Comparison of ENCODE assay signal across 16 cellular contexts in the genomic region with DNA sequence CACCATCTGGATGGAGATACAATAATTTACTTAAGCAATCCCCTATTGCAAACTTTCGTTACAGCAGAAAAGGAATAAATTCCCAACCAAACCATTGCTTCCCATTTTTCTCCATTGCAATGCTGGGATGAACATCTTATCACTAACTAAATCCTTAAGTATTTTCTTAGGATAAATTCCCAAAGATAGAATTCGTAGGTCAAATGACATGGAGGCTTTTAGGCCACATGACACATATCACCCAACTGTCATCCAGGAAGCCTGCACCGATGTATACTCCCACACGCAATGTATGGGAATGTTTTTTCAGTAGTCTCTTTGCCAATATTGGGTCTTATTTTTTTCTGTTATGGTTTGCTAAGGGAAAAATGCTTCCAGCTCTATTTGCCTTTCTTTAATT. TPM values are rescaled to one million over a fixed set of nuclear protein-coding genes. Genes with fewer than 3 reads are reported as not detected.
A peak's percentile ranks its signal among the peaks of the same experiment; 100 is the strongest.
DNase-seq lines count a peak whose midpoint lies in the region; ATAC-seq, FAIRE-seq and TF ChIP-seq lines count a peak whose summit lies in the region.
"Had no signal": no experiment of that assay in that cellular context is flagged by ENCODE, and none has a peak within 500 bp of the region (broad histone marks: within the 10 kb centered on the region; RNA-seq: fewer than 3 reads in every experiment).

No MANE protein-coding gene starts in this region.

- H3K27ac Mint-ChIP-seq in central memory CD8-positive, alpha-beta T cell (ENCODE audit: low read depth): peak overlapping the region; percentile 39
- H3K27ac Mint-ChIP-seq in naive thymus-derived CD8-positive, alpha-beta T cell: peak overlapping the region in 1 of 10 donors; percentile 14
- H3K27ac Mint-ChIP-seq: activated CD4-positive, alpha-beta T cell treated with anti-CD3 and anti-CD28 coated beads for 36 hours had no signal

- H3K27me3 ChIP-seq in HepG2 (ENCODE audit: control insufficient read depth in 1 of 2, insufficient read depth in 2 of 2, low read length in 2 of 2): no peaks in the 10 kb centered on the region; a peak in 1 of 5 replicates
- no peaks in the 10 kb centered on the region for H3K27me3 ChIP-seq in right lobe of liver
- no peaks in the 10 kb centered on the region for H3K27me3 ChIP-seq in thyroid gland
- H3K27me3 ChIP-seq: tibial nerve had no signal

- H3K4me3 ChIP-seq in HepG2 (replicated peaks in 1 of 3; ENCODE audit: insufficient read depth in 1 of 3, low read depth in 2 of 3, low read length in 3 of 3): no peak overlapping the region
- H3K4me3 ChIP-seq in right lobe of liver: no peak overlapping the region
- H3K4me3 ChIP-seq in thyroid gland (replicated peaks in 1 of 3): no peak overlapping the region
- H3K4me3 ChIP-seq: tibial nerve had no signal

- peaks cover 10% of the 10 kb centered on the region for H4K20me1 ChIP-seq in HepG2 (ENCODE audit: insufficient read depth, low read length)

- H3K36me3 Mint-ChIP-seq in central memory CD8-positive, alpha-beta T cell (ENCODE audit: insufficient read depth): peaks cover 13% of the 10 kb centered on the region
- H3K36me3 Mint-ChIP-seq in naive thymus-derived CD8-positive, alpha-beta T cell: no peaks in the 10 kb centered on the region

- H2AFZ ChIP-seq in HepG2 (ENCODE audit: low read length): no peak overlapping the region

- CTCF ChIA-PET in HepG2 (lab: Yijun Ruan, JAX; ENCODE audit: low intra/inter-chr PET ratio, low total read pairs): no interaction called here

- H3K4me2 ChIP-seq in HepG2 (ENCODE audit: low read depth, low read length): no peak overlapping the region

- 88% methylated on average over 4 of the region's 4 CpGs for WGBS in HepG2 (ENCODE audit: low lambda C conversion rate)
- WGBS in right lobe of liver (ENCODE audit: insufficient coverage, low coverage, low lambda C conversion rate, missing lambda C conversion rate): 78% methylated on average over 4 of the region's 4 CpGs
- WGBS in thyroid gland, 2 donors: 76 to 85% methylated on average over 4 of the region's 4 CpGs

- no TSS peak for BruUV-seq in HepG2 (replicated peaks; lab: Mats Ljungman, UMichigan)

- FAIRE-seq in HepG2 (lab: Jason Lieb, UNC): no peak

- no peak for DNase-seq in HepG2 (ENCODE audit: low spot score)
- no peak for DNase-seq in right lobe of liver
- DNase-seq in central memory CD8-positive, alpha-beta T cell (ENCODE audit: low spot score in 2 of 2): no peak
- no peak for DNase-seq in naive thymus-derived CD8-positive, alpha-beta T cell
- no peak for DNase-seq in posterior cingulate gyrus
- DNase-seq in thyroid gland: no peak
- DNase-seq in UCSD-AML1 (lab: John Stamatoyannopoulos, UW; ENCODE audit: unreplicated experiment): no peak
- DNase-seq in OCI-M1 (lab: John Stamatoyannopoulos, UW): no peak
- DNase-seq: activated CD4-positive, alpha-beta T cell treated with anti-CD3 and anti-CD28 coated beads for 36 hours; activated T-cell treated with anti-CD3 and anti-CD28 coated beads, Interleukin-2, amount 50 U/mL, for 1 hour; erythroblast; heart right ventricle; NCI-H2029 treated with DMSO at 0.1 percent for 48 hours; stimulated activated CD4-positive, alpha-beta T cell treated with anti-CD3 and anti-CD28 coated beads, Interleukin-2, amount 100 ng/mL, for 24 hours had no signal

- peaks cover 31% of the 10 kb centered on the region for H3K4me1 ChIP-seq in HepG2 (ENCODE audit: insufficient read depth, low read length)
- peaks cover 0 to 16% (median 7%) of the 10 kb centered on the region in 4 donors for H3K4me1 ChIP-seq in right lobe of liver
- H3K4me1 ChIP-seq in thyroid gland: peaks cover 26 to 35% of the 10 kb centered on the region in 2 donors

- H3K27me3 Mint-ChIP-seq in central memory CD8-positive, alpha-beta T cell: peaks cover 7% of the 10 kb centered on the region
- peaks cover 3 to 33% (median 19%) of the 10 kb centered on the region in 5 donors for H3K27me3 Mint-ChIP-seq in naive thymus-derived CD8-positive, alpha-beta T cell

- H3K9me3 ChIP-seq in HepG2 (ENCODE audit: low read length) (no peaks in the 10 kb centered on the region), right lobe of liver (no peaks in the 10 kb centered on the region), thyroid gland (no peaks in the 10 kb centered on the region)
- H3K9me3 ChIP-seq: heart right ventricle, tibial nerve had no signal

- ATAC-seq in HepG2 (no peak), right lobe of liver (no peak)
- no peak for ATAC-seq in central memory CD8-positive, alpha-beta T cell (replicated peaks; ENCODE audit: extremely low read depth, poor library complexity, severe bottlenecking)
- ATAC-seq in naive thymus-derived CD8-positive, alpha-beta T cell: no peak
- ATAC-seq: activated CD4-positive, alpha-beta T cell treated with anti-CD3 and anti-CD28 coated beads for 36 hours; heart right ventricle had no signal

- TF ChIP-seq CTCF in HepG2 (CRISPR knock-in tag; IDR thresholded peaks at IDR 0.05) (no peak), right lobe of liver (IDR thresholded peaks at IDR 0.05) (no peak), thyroid gland (IDR thresholded peaks at IDR 0.05) (no peak)

- no peak for TF ChIP-seq RAD21 in HepG2 (CRISPR knock-in tag; IDR thresholded peaks at IDR 0.05)

- POLR2A ChIA-PET in HepG2 (lab: Yijun Ruan, JAX): no interaction called here
- POLR2A ChIA-PET in naive thymus-derived CD8-positive, alpha-beta T cell (lab: Charles Lee): interaction anchor here (0.6 to 2.5 kb wide), 2 partner anchors 20 to 28 kb away, joined by 3 to 11 read pairs; no protein-coding TSS in a partner anchor

- H3K79me2 ChIP-seq in HepG2 (ENCODE audit: insufficient read depth, low read length): peaks cover 9% of the 10 kb centered on the region

- H3K9ac ChIP-seq in HepG2 (ENCODE audit: insufficient read depth, low read depth, low read length): no peak overlapping the region

- no peaks in the 10 kb centered on the region for H3K9me3 Mint-ChIP-seq in central memory CD8-positive, alpha-beta T cell
- H3K9me3 Mint-ChIP-seq in naive thymus-derived CD8-positive, alpha-beta T cell: no peaks in the 10 kb centered on the region

- intact Hi-C loops in HepG2 (cut with micrococcal nuclease; ENCODE audit: unreplicated experiment) (loop anchor here (10.0 kb wide), 1 partner anchor 153 kb away; no protein-coding TSS in a partner anchor), right lobe of liver (cut with DNase I) (no loop called here), posterior cingulate gyrus (cut with DNase I) (loop anchor here (10.0 kb wide), 2 partner anchors 137 to 323 kb away; partner anchors contain the start of gene DPH1), thyroid gland (cut with DNase I) (loop anchor here (5.0 to 10.0 kb wide), 2 partner anchors 40 to 137 kb away; no protein-coding TSS in a partner anchor)

- no peak overlapping the region for H3K27ac ChIP-seq in HepG2 (ENCODE audit: extremely low read length, insufficient read depth, low read length)
- H3K27ac ChIP-seq in right lobe of liver: no peak overlapping the region
- H3K27ac ChIP-seq in thyroid gland: no peak overlapping the region

- in situ Hi-C loops in HepG2 (cut with HindIII; ENCODE audit: extremely low pct_ligation_motif_present, low pct_unique_long_range_greater_than_20kb): loop anchor here (25.0 kb wide), 1 partner anchor 325 kb away; the partner anchor contains the start of genes DPH1, OVCA2 and RTN4RL1

- H3K4me1 Mint-ChIP-seq in central memory CD8-positive, alpha-beta T cell: peaks cover 31% of the 10 kb centered on the region
- H3K4me1 Mint-ChIP-seq in naive thymus-derived CD8-positive, alpha-beta T cell: peaks cover 10 to 36% (median 30%) of the 10 kb centered on the region in 4 donors

- peak overlapping the region; percentile 66 for H3K4me3 Mint-ChIP-seq in central memory CD8-positive, alpha-beta T cell
- peak overlapping the region in 6 of 10 donors; percentile 3 to 75 (median 39) for H3K4me3 Mint-ChIP-seq in naive thymus-derived CD8-positive, alpha-beta T cell
- H3K4me3 Mint-ChIP-seq: activated CD4-positive, alpha-beta T cell treated with anti-CD3 and anti-CD28 coated beads for 36 hours had no signal

- no peak for TF ChIP-seq EP300 in HepG2 (IDR thresholded peaks at IDR 0.05; ENCODE audit: low read depth in 2 of 2, low read length in 2 of 2)
- TF ChIP-seq EP300 in HepG2 (CRISPR knock-in tag; IDR thresholded peaks at IDR 0.05; ENCODE audit: borderline replicate concordance): no peak

- H3K36me3 ChIP-seq in HepG2 (replicated peaks in 1 of 2; ENCODE audit: control insufficient read depth in 1 of 2, insufficient read depth in 2 of 2, low read length in 2 of 2) (peaks cover 6 to 19% of the 10 kb centered on the region in 2 experiments), right lobe of liver (peaks cover 0 to 28% (median 14%) of the 10 kb centered on the region in 4 donors), thyroid gland (peaks cover 19 to 24% of the 10 kb centered on the region in 2 donors)

- TF ChIP-seq POLR2A in HepG2 (IDR thresholded peaks at IDR 0.05; ENCODE audit: insufficient read depth in 1 of 2, low read depth in 2 of 2, low read length in 2 of 2) (no peak), right lobe of liver (IDR thresholded peaks at IDR 0.05) (no peak), thyroid gland (IDR thresholded peaks at IDR 0.05) (no peak)

RNA-seq across cellular contexts. Expression of gene TLCD2, which starts 1.6 kb away (rescaled TPM):
- total RNA-seq in HepG2 (2016; rRNA removed; fragmentation: Illumina TruSeq; extraction: Trizol) (0.84 and 1.1 TPM in 2 replicates), right lobe of liver (10 to 100 TPM in 1 of 6 experiments, 1 to 10 TPM in 5; 2.5 to 17.7 (median 3.7) TPM), thyroid gland (1 to 10 TPM; 1.7 to 5.6 (median 3.7) TPM)
- 0.26 and 0.40 TPM in 2 replicates for total RNA-seq in HepG2 (2016; cell fraction: cytosol; rRNA removed; fragmentation: Illumina TruSeq; extraction: Trizol; ENCODE audit: low read depth)
- 0.92 and 1.3 TPM in 2 replicates for total RNA-seq in HepG2 (2016; cell fraction: insoluble cytoplasmic fraction; rRNA removed; fragmentation: Illumina TruSeq; extraction: Trizol)
- 0.86 and 1.1 TPM in 2 replicates for total RNA-seq in HepG2 (2016; cell fraction: membrane; rRNA removed; fragmentation: Illumina TruSeq; extraction: Trizol)
- 0.84 and 0.94 TPM in 2 replicates for total RNA-seq in HepG2 (2016; cell fraction: nucleus; rRNA removed; fragmentation: Illumina TruSeq; extraction: Trizol)
- polyA plus RNA-seq in HepG2 (2011; rRNA removed): 0.90 and 1.2 TPM in 2 replicates
- 0.56 and 0.73 TPM in 2 replicates for polyA plus RNA-seq in HepG2 (2011; cell fraction: cytosol; rRNA removed)
- 0.92 and 1.4 TPM in 2 replicates for polyA plus RNA-seq in HepG2 (2011; cell fraction: nucleus; rRNA removed)
- 0.78 and 1.3 TPM in 2 replicates for polyA plus RNA-seq in HepG2 (2012)
- 0.23 and 0.25 TPM in 2 replicates for polyA plus RNA-seq in HepG2 (2016; cell fraction: cytosol; fragmentation: Illumina TruSeq; extraction: Trizol; ENCODE audit: low read depth)
- 0.71 and 0.74 TPM in 2 replicates for polyA plus RNA-seq in HepG2 (2016; cell fraction: insoluble cytoplasmic fraction; fragmentation: Illumina TruSeq; extraction: Trizol; ENCODE audit: low read depth)
- 0.47 and 0.49 TPM in 2 replicates for polyA plus RNA-seq in HepG2 (2016; cell fraction: membrane; fragmentation: Illumina TruSeq; extraction: Trizol; ENCODE audit: low read depth)
- 1.4 and 1.5 TPM in 2 replicates for polyA plus RNA-seq in HepG2 (2016; cell fraction: nucleus; fragmentation: Illumina TruSeq; extraction: Trizol; ENCODE audit: insufficient read depth, low read depth)
- polyA minus RNA-seq in HepG2 (2011; rRNA and poly(A)+ RNA removed; ENCODE audit: low replicate concordance): 1.6 and 2.6 TPM in 2 replicates
- 0.53 and 1.3 TPM in 2 replicates for polyA minus RNA-seq in HepG2 (2011; cell fraction: cytosol; rRNA and poly(A)+ RNA removed)
- polyA minus RNA-seq in HepG2 (2011; cell fraction: nucleus; rRNA and poly(A)+ RNA removed): 1.3 and 1.6 TPM in 2 replicates
- total RNA-seq in naive thymus-derived CD8-positive, alpha-beta T cell: not detected
- not detected for polyA plus RNA-seq in naive thymus-derived CD8-positive, alpha-beta T cell

RNA-seq across cellular contexts. Expression of gene WDR81, which starts 12.7 kb away (rescaled TPM):
- 12.5 and 16.7 TPM in 2 replicates for total RNA-seq in HepG2 (2016; rRNA removed; fragmentation: Illumina TruSeq; extraction: Trizol)
- 3.6 and 3.9 TPM in 2 replicates for total RNA-seq in HepG2 (2016; cell fraction: cytosol; rRNA removed; fragmentation: Illumina TruSeq; extraction: Trizol; ENCODE audit: low read depth)
- 9.9 and 18.3 TPM in 2 replicates for total RNA-seq in HepG2 (2016; cell fraction: insoluble cytoplasmic fraction; rRNA removed; fragmentation: Illumina TruSeq; extraction: Trizol)
- total RNA-seq in HepG2 (2016; cell fraction: membrane; rRNA removed; fragmentation: Illumina TruSeq; extraction: Trizol): 5.3 and 6.1 TPM in 2 replicates
- 16.0 and 19.6 TPM in 2 replicates for total RNA-seq in HepG2 (2016; cell fraction: nucleus; rRNA removed; fragmentation: Illumina TruSeq; extraction: Trizol)
- 9.1 and 15.1 TPM in 2 replicates for polyA plus RNA-seq in HepG2 (2011; rRNA removed)
- polyA plus RNA-seq in HepG2 (2011; cell fraction: cytosol; rRNA removed): 6.4 and 10.5 TPM in 2 replicates
- 60.8 and 75.3 TPM in 2 replicates for polyA plus RNA-seq in HepG2 (2011; cell fraction: nucleus; rRNA removed)
- polyA plus RNA-seq in HepG2 (2012): 8.5 and 12.5 TPM in 2 replicates
- 1.8 and 2.2 TPM in 2 replicates for polyA plus RNA-seq in HepG2 (2016; cell fraction: cytosol; fragmentation: Illumina TruSeq; extraction: Trizol; ENCODE audit: low read depth)
- polyA plus RNA-seq in HepG2 (2016; cell fraction: insoluble cytoplasmic fraction; fragmentation: Illumina TruSeq; extraction: Trizol; ENCODE audit: low read depth): 10.4 and 13.7 TPM in 2 replicates
- polyA plus RNA-seq in HepG2 (2016; cell fraction: membrane; fragmentation: Illumina TruSeq; extraction: Trizol; ENCODE audit: low read depth): 3.1 and 3.3 TPM in 2 replicates
- polyA plus RNA-seq in HepG2 (2016; cell fraction: nucleus; fragmentation: Illumina TruSeq; extraction: Trizol; ENCODE audit: insufficient read depth, low read depth): 42.6 and 43.3 TPM in 2 replicates
- 15.7 and 46.8 TPM in 2 replicates for polyA minus RNA-seq in HepG2 (2011; rRNA and poly(A)+ RNA removed; ENCODE audit: low replicate concordance)
- polyA minus RNA-seq in HepG2 (2011; cell fraction: cytosol; rRNA and poly(A)+ RNA removed): 13.4 and 15.0 TPM in 2 replicates
- 18.0 and 22.3 TPM in 2 replicates for polyA minus RNA-seq in HepG2 (2011; cell fraction: nucleus; rRNA and poly(A)+ RNA removed)
- 10 to 100 TPM; 23.0 to 27.2 (median 23.9) TPM for total RNA-seq in right lobe of liver
- 10 to 100 TPM; 48.2 to 50.7 TPM for total RNA-seq in naive thymus-derived CD8-positive, alpha-beta T cell
- polyA plus RNA-seq in naive thymus-derived CD8-positive, alpha-beta T cell: 10 to 100 TPM in 1 of 3 donors, 1 to 10 TPM in 2; 6.8 to 20.6 (median 9.2) TPM
- 10 to 100 TPM; 25.6 to 31.0 (median 30.3) TPM for total RNA-seq in thyroid gland

RNA-seq across cellular contexts. Expression of gene PRPF8, which starts 27.1 kb away (rescaled TPM):
- total RNA-seq in HepG2 (2016; rRNA removed; fragmentation: Illumina TruSeq; extraction: Trizol) (112 and 318 TPM in 2 replicates), right lobe of liver (100 to 1,000 TPM in 3 of 6 experiments, 10 to 100 TPM in 3; 79.3 to 116 (median 102) TPM), thyroid gland (100 to 1,000 TPM; 181 to 256 (median 242) TPM)
- 27.9 and 29.6 TPM in 2 replicates for total RNA-seq in HepG2 (2016; cell fraction: cytosol; rRNA removed; fragmentation: Illumina TruSeq; extraction: Trizol; ENCODE audit: low read depth)
- 104 and 284 TPM in 2 replicates for total RNA-seq in HepG2 (2016; cell fraction: insoluble cytoplasmic fraction; rRNA removed; fragmentation: Illumina TruSeq; extraction: Trizol)
- total RNA-seq in HepG2 (2016; cell fraction: membrane; rRNA removed; fragmentation: Illumina TruSeq; extraction: Trizol): 59.5 and 61.6 TPM in 2 replicates
- 124 and 135 TPM in 2 replicates for total RNA-seq in HepG2 (2016; cell fraction: nucleus; rRNA removed; fragmentation: Illumina TruSeq; extraction: Trizol)
- 179 and 195 TPM in 2 replicates for polyA plus RNA-seq in HepG2 (2011; rRNA removed)
- polyA plus RNA-seq in HepG2 (2011; cell fraction: cytosol; rRNA removed): 79.1 and 90.7 TPM in 2 replicates
- 265 and 296 TPM in 2 replicates for polyA plus RNA-seq in HepG2 (2011; cell fraction: nucleus; rRNA removed)
- polyA plus RNA-seq in HepG2 (2012): 129 and 145 TPM in 2 replicates
- polyA plus RNA-seq in HepG2 (2016; cell fraction: cytosol; fragmentation: Illumina TruSeq; extraction: Trizol; ENCODE audit: low read depth): 15.0 and 17.7 TPM in 2 replicates
- polyA plus RNA-seq in HepG2 (2016; cell fraction: insoluble cytoplasmic fraction; fragmentation: Illumina TruSeq; extraction: Trizol; ENCODE audit: low read depth): 300 and 377 TPM in 2 replicates
- polyA plus RNA-seq in HepG2 (2016; cell fraction: membrane; fragmentation: Illumina TruSeq; extraction: Trizol; ENCODE audit: low read depth): 37.4 and 39.7 TPM in 2 replicates
- 245 and 257 TPM in 2 replicates for polyA plus RNA-seq in HepG2 (2016; cell fraction: nucleus; fragmentation: Illumina TruSeq; extraction: Trizol; ENCODE audit: insufficient read depth, low read depth)
- polyA minus RNA-seq in HepG2 (2011; rRNA and poly(A)+ RNA removed; ENCODE audit: low replicate concordance): 401 and 410 TPM in 2 replicates
- polyA minus RNA-seq in HepG2 (2011; cell fraction: cytosol; rRNA and poly(A)+ RNA removed): 275 and 377 TPM in 2 replicates
- 189 and 229 TPM in 2 replicates for polyA minus RNA-seq in HepG2 (2011; cell fraction: nucleus; rRNA and poly(A)+ RNA removed)
- total RNA-seq in naive thymus-derived CD8-positive, alpha-beta T cell: 100 to 1,000 TPM; 523 to 532 TPM
- 100 to 1,000 TPM; 133 to 227 (median 176) TPM for polyA plus RNA-seq in naive thymus-derived CD8-positive, alpha-beta T cell

RNA-seq across cellular contexts. Expression of gene SERPINF2, which starts 30.9 kb away (rescaled TPM):
- 123 and 309 TPM in 2 replicates for total RNA-seq in HepG2 (2016; rRNA removed; fragmentation: Illumina TruSeq; extraction: Trizol)
- 43.1 and 45.3 TPM in 2 replicates for total RNA-seq in HepG2 (2016; cell fraction: cytosol; rRNA removed; fragmentation: Illumina TruSeq; extraction: Trizol; ENCODE audit: low read depth)
- total RNA-seq in HepG2 (2016; cell fraction: insoluble cytoplasmic fraction; rRNA removed; fragmentation: Illumina TruSeq; extraction: Trizol): 113 and 316 TPM in 2 replicates
- 90.4 and 105 TPM in 2 replicates for total RNA-seq in HepG2 (2016; cell fraction: membrane; rRNA removed; fragmentation: Illumina TruSeq; extraction: Trizol)
- 243 and 286 TPM in 2 replicates for total RNA-seq in HepG2 (2016; cell fraction: nucleus; rRNA removed; fragmentation: Illumina TruSeq; extraction: Trizol)
- 548 and 871 TPM in 2 replicates for polyA plus RNA-seq in HepG2 (2011; rRNA removed)
- 573 and 676 TPM in 2 replicates for polyA plus RNA-seq in HepG2 (2011; cell fraction: cytosol; rRNA removed)
- 1,260 and 1,369 TPM in 2 replicates for polyA plus RNA-seq in HepG2 (2011; cell fraction: nucleus; rRNA removed)
- 401 and 511 TPM in 2 replicates for polyA plus RNA-seq in HepG2 (2012)
- 58.6 and 61.9 TPM in 2 replicates for polyA plus RNA-seq in HepG2 (2016; cell fraction: cytosol; fragmentation: Illumina TruSeq; extraction: Trizol; ENCODE audit: low read depth)
- polyA plus RNA-seq in HepG2 (2016; cell fraction: insoluble cytoplasmic fraction; fragmentation: Illumina TruSeq; extraction: Trizol; ENCODE audit: low read depth): 142 and 163 TPM in 2 replicates
- 96.0 and 97.4 TPM in 2 replicates for polyA plus RNA-seq in HepG2 (2016; cell fraction: membrane; fragmentation: Illumina TruSeq; extraction: Trizol; ENCODE audit: low read depth)
- polyA plus RNA-seq in HepG2 (2016; cell fraction: nucleus; fragmentation: Illumina TruSeq; extraction: Trizol; ENCODE audit: insufficient read depth, low read depth): 572 and 581 TPM in 2 replicates
- polyA minus RNA-seq in HepG2 (2011; rRNA and poly(A)+ RNA removed; ENCODE audit: low replicate concordance): 1.3 and 600 TPM in 2 replicates
- 283 and 408 TPM in 2 replicates for polyA minus RNA-seq in HepG2 (2011; cell fraction: cytosol; rRNA and poly(A)+ RNA removed)
- 211 and 291 TPM in 2 replicates for polyA minus RNA-seq in HepG2 (2011; cell fraction: nucleus; rRNA and poly(A)+ RNA removed)
- 1,000 to 10,000 TPM; 1,040 to 1,391 (median 1,137) TPM for total RNA-seq in right lobe of liver
- 1 to 10 TPM in 1 of 2 experiments, under 1 TPM in 1; 0.85 to 1.5 TPM for total RNA-seq in naive thymus-derived CD8-positive, alpha-beta T cell
- under 1 TPM in 2 of 3 donors, not detected in 1; 0.10 to 0.25 TPM for polyA plus RNA-seq in naive thymus-derived CD8-positive, alpha-beta T cell
- total RNA-seq in thyroid gland: 1 to 10 TPM; 4.3 to 9.7 (median 7.1) TPM

RNA-seq across cellular contexts. Expression of gene SERPINF1, which starts 50.1 kb away (rescaled TPM):
- total RNA-seq in HepG2 (2016; rRNA removed; fragmentation: Illumina TruSeq; extraction: Trizol) (418 and 853 TPM in 2 replicates), right lobe of liver (1,000 to 10,000 TPM in 2 of 6 experiments, 100 to 1,000 TPM in 4; 621 to 1,110 (median 800) TPM), thyroid gland (1,000 to 10,000 TPM in 1 of 4 donors, 100 to 1,000 TPM in 3; 289 to 1,632 (median 420) TPM)
- 177 and 189 TPM in 2 replicates for total RNA-seq in HepG2 (2016; cell fraction: cytosol; rRNA removed; fragmentation: Illumina TruSeq; extraction: Trizol; ENCODE audit: low read depth)
- total RNA-seq in HepG2 (2016; cell fraction: insoluble cytoplasmic fraction; rRNA removed; fragmentation: Illumina TruSeq; extraction: Trizol): 427 and 844 TPM in 2 replicates
- 209 and 251 TPM in 2 replicates for total RNA-seq in HepG2 (2016; cell fraction: membrane; rRNA removed; fragmentation: Illumina TruSeq; extraction: Trizol)
- 690 and 808 TPM in 2 replicates for total RNA-seq in HepG2 (2016; cell fraction: nucleus; rRNA removed; fragmentation: Illumina TruSeq; extraction: Trizol)
- polyA plus RNA-seq in HepG2 (2011; rRNA removed): 2,101 and 2,733 TPM in 2 replicates
- polyA plus RNA-seq in HepG2 (2011; cell fraction: cytosol; rRNA removed): 2,219 and 2,408 TPM in 2 replicates
- 1,095 and 1,323 TPM in 2 replicates for polyA plus RNA-seq in HepG2 (2011; cell fraction: nucleus; rRNA removed)
- polyA plus RNA-seq in HepG2 (2012): 624 and 785 TPM in 2 replicates
- 255 and 290 TPM in 2 replicates for polyA plus RNA-seq in HepG2 (2016; cell fraction: cytosol; fragmentation: Illumina TruSeq; extraction: Trizol; ENCODE audit: low read depth)
- polyA plus RNA-seq in HepG2 (2016; cell fraction: insoluble cytoplasmic fraction; fragmentation: Illumina TruSeq; extraction: Trizol; ENCODE audit: low read depth): 625 and 642 TPM in 2 replicates
- 280 and 299 TPM in 2 replicates for polyA plus RNA-seq in HepG2 (2016; cell fraction: membrane; fragmentation: Illumina TruSeq; extraction: Trizol; ENCODE audit: low read depth)
- 1,428 and 1,667 TPM in 2 replicates for polyA plus RNA-seq in HepG2 (2016; cell fraction: nucleus; fragmentation: Illumina TruSeq; extraction: Trizol; ENCODE audit: insufficient read depth, low read depth)
- polyA minus RNA-seq in HepG2 (2011; rRNA and poly(A)+ RNA removed; ENCODE audit: low replicate concordance): 1.4 and 887 TPM in 2 replicates
- polyA minus RNA-seq in HepG2 (2011; cell fraction: cytosol; rRNA and poly(A)+ RNA removed): 345 and 528 TPM in 2 replicates
- 167 and 268 TPM in 2 replicates for polyA minus RNA-seq in HepG2 (2011; cell fraction: nucleus; rRNA and poly(A)+ RNA removed)
- 10 to 100 TPM; 12.4 to 13.9 TPM for total RNA-seq in naive thymus-derived CD8-positive, alpha-beta T cell
- polyA plus RNA-seq in naive thymus-derived CD8-positive, alpha-beta T cell: 10 to 100 TPM in 2 of 3 donors, 1 to 10 TPM in 1; 8.0 to 32.4 (median 21.7) TPM
- total RNA-seq: T-helper 1 cell treated with Interleukin-12 subunit alpha and Interleukin-12 subunit beta and Interleukin-4 antibody, amounts not matched to agents 30 ng/mL and 1 ng/mL, for 36 hours had no signal

Comparison
In these comparisons a context has a peak if more than half of its experiments do, and no peak if none do; other contexts are left out.
1. intact Hi-C loops: an anchor here in HepG2 (10.0 kb wide), posterior cingulate gyrus (10.0 kb wide) and thyroid gland (5.0 to 10.0 kb wide); none called in right lobe of liver.